1 cellular context compared by ENCODE assay signal in genomic region chr4:1043658-1044468, GRCh38.
A peak's percentile ranks its signal among the peaks of the same experiment; 100 is the strongest.
TF ChIP-seq lines count a peak whose summit lies in the region.

No MANE protein-coding gene starts in this region.

TF ChIP-seq in A549, 52 proteins besides CTCF, POLR2A, EP300 and RAD21:
- TF ChIP-seq EHF (CRISPR knock-in tag; IDR thresholded peaks at IDR 0.05) (0 out of 2 replicates have a peak, but pooled peaks have one; percentile 28), CBX8 (IDR thresholded peaks at IDR 0.05) (no peak), MYC (IDR thresholded peaks at IDR 0.05; ENCODE audit: borderline replicate concordance, low read length) (no peak), ZC3H11A (IDR thresholded peaks at IDR 0.05) (no peak), ZNF302 (CRISPR knock-in tag; IDR thresholded peaks at IDR 0.05) (0 out of 2 replicates have a peak, but pooled peaks have one; percentile 56), RFX5 (IDR thresholded peaks at IDR 0.05) (no peak), PHF8 (IDR thresholded peaks at IDR 0.05; ENCODE audit: borderline replicate concordance, low read depth) (no peak), BHLHE40 (IDR thresholded peaks at IDR 0.05; ENCODE audit: low read depth, low read length) (peak; percentile 29; the same call in 1 of the 2 replicates), CEBPB (IDR thresholded peaks at IDR 0.05) (peak; percentile 87 to 98), NFE2L2 (conservative IDR thresholded peaks at IDR 0.05; ENCODE audit: low read length) (peak; percentile 68), PBX3 (IDR thresholded peaks at IDR 0.05) (peak; percentile 69; the same call in 1 of the 2 replicates), MAFK (IDR thresholded peaks at IDR 0.05; ENCODE audit: partially characterized antibody) (peak; percentile 71), TFCP2L1 (CRISPR knock-in tag; IDR thresholded peaks at IDR 0.05) (peak; percentile 44; the same call in 1 of the 2 replicates), HOXB5 (CRISPR knock-in tag; IDR thresholded peaks at IDR 0.05) (peak; percentile 85), NR3C1 (IDR thresholded peaks at IDR 0.05) (no peak), HES2 (IDR thresholded peaks at IDR 0.05) (0 out of 2 replicates have a peak, but pooled peaks have one; percentile 65), JUNB (IDR thresholded peaks at IDR 0.05) (peak; percentile 97), HOXB13 (CRISPR knock-in tag; IDR thresholded peaks at IDR 0.05; ENCODE audit: low read depth) (peak; percentile 79; the same call in 1 of the 2 replicates), EHMT2 (IDR thresholded peaks at IDR 0.05; ENCODE audit: low read depth) (no peak), SMC3 (IDR thresholded peaks at IDR 0.05) (peak; percentile 13; the same call in 2 of the 3 replicates), FOSL2 (IDR thresholded peaks at IDR 0.05) (peak; percentile 99), FOSL2 (CRISPR knock-in tag; IDR thresholded peaks at IDR 0.05) (peak; percentile 100), JUN (IDR thresholded peaks at IDR 0.05) (peak; percentile 76 to 95), GATA3 (IDR thresholded peaks at IDR 0.05; ENCODE audit: borderline replicate concordance) (peak; percentile 84), REST (IDR thresholded peaks at IDR 0.05) (no peak)
- TF ChIP-seq, protein P1, sequence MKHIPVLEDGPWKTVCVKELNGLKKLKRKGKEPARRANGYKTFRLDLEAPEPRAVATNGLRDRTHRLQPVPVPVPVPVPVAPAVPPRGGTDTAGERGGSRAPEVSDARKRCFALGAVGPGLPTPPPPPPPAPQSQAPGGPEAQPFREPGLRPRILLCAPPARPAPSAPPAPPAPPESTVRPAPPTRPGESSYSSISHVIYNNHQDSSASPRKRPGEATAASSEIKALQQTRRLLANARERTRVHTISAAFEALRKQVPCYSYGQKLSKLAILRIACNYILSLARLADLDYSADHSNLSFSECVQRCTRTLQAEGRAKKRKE (CRISPR knock-in tag; IDR thresholded peaks at IDR 0.05; ENCODE audit: low read depth): peak; percentile 90; the same call in 1 of the 2 replicates
- TF ChIP-seq, protein P2, sequence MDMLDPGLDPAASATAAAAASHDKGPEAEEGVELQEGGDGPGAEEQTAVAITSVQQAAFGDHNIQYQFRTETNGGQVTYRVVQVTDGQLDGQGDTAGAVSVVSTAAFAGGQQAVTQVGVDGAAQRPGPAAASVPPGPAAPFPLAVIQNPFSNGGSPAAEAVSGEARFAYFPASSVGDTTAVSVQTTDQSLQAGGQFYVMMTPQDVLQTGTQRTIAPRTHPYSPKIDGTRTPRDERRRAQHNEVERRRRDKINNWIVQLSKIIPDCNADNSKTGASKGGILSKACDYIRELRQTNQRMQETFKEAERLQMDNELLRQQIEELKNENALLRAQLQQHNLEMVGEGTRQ (IDR thresholded peaks at IDR 0.05): peak; percentile 59
- TF ChIP-seq, protein P3, sequence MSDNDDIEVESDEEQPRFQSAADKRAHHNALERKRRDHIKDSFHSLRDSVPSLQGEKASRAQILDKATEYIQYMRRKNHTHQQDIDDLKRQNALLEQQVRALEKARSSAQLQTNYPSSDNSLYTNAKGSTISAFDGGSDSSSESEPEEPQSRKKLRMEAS (IDR thresholded peaks at IDR 0.05): peak; percentile 77
- TF ChIP-seq, protein P4, sequence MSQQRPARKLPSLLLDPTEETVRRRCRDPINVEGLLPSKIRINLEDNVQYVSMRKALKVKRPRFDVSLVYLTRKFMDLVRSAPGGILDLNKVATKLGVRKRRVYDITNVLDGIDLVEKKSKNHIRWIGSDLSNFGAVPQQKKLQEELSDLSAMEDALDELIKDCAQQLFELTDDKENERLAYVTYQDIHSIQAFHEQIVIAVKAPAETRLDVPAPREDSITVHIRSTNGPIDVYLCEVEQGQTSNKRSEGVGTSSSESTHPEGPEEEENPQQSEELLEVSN (IDR thresholded peaks at IDR 0.05; ENCODE audit: borderline replicate concordance, low read depth): 0 out of 2 replicates have a peak, but pooled peaks have one; percentile 54
- TF ChIP-seq, protein P5, sequence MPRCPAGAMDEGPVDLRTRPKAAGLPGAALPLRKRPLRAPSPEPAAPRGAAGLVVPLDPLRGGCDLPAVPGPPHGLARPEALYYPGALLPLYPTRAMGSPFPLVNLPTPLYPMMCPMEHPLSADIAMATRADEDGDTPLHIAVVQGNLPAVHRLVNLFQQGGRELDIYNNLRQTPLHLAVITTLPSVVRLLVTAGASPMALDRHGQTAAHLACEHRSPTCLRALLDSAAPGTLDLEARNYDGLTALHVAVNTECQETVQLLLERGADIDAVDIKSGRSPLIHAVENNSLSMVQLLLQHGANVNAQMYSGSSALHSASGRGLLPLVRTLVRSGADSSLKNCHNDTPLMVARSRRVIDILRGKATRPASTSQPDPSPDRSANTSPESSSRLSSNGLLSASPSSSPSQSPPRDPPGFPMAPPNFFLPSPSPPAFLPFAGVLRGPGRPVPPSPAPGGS (IDR thresholded peaks at IDR 0.05): peak; percentile 69; the same call in 1 of the 3 replicates
